Comparison of ENCODE assay signal across 23 cellular contexts in genomic region chr15:45161666-45162065, GRCh38. TPM values are rescaled to one million over a fixed set of nuclear protein-coding genes. Genes with fewer than 3 reads are reported as not detected.
DNase-seq lines count a peak whose midpoint lies in the region; ATAC-seq, FAIRE-seq and TF ChIP-seq lines count a peak whose summit lies in the region.
"Had no signal": no experiment of that assay in that cellular context is flagged by ENCODE, and none has a peak within 500 bp of the region (broad histone marks: within the 10 kb centered on the region; RNA-seq: fewer than 3 reads in every experiment).

No MANE protein-coding gene starts in this region.

- H3K4me3 ChIP-seq in kidney (ENCODE audit: low read length in 2 of 2) (no peak overlapping the region), upper lobe of right lung (no peak overlapping the region)
- H3K4me3 ChIP-seq: MG63 had no signal

- H3K4me1 Mint-ChIP-seq in activated T-helper 17 cell treated with anti-CD3 and anti-CD28 coated beads, Interleukin-2, amount 50 U/mL, for 72 hours, result peaks cover 15% of the 10 kb centered on the region
- H3K4me1 Mint-ChIP-seq in dendritic cell treated with granulocyte-macrophage colony-stimulating factor and Interleukin-4, amounts not matched to agents 40 ng/mL and 50 ng/mL, for 4 days (ENCODE audit: low read depth), result peaks cover 86% of the 10 kb centered on the region
- peaks cover 38% of the 10 kb centered on the region for H3K4me1 Mint-ChIP-seq in stimulated activated memory B cell treated with anti-CD40 and anti-IgM and Interleukin-4, amounts not matched to agents 10 μg/mL and 1 μg/mL and 100 μg/mL, for 72 hours

- TF ChIP-seq CTCF in kidney (IDR thresholded peaks at IDR 0.05; ENCODE audit: borderline replicate concordance, extremely low read depth, insufficient read depth) (no peak), upper lobe of right lung (IDR thresholded peaks at IDR 0.05) (no peak)

- H3K27ac ChIP-seq in kidney (ENCODE audit: low read depth in 2 of 2, low read length in 2 of 2) (no peak overlapping the region), upper lobe of right lung (no peak overlapping the region)
- H3K27ac ChIP-seq: C4-2B had no signal

- H3K9me3 Mint-ChIP-seq in activated T-helper 17 cell treated with anti-CD3 and anti-CD28 coated beads, Interleukin-2, amount 50 U/mL, for 72 hours, result no peaks in the 10 kb centered on the region
- no peaks in the 10 kb centered on the region for H3K9me3 Mint-ChIP-seq in dendritic cell treated with granulocyte-macrophage colony-stimulating factor and Interleukin-4, amounts not matched to agents 40 ng/mL and 50 ng/mL, for 4 days
- no peaks in the 10 kb centered on the region for H3K9me3 Mint-ChIP-seq in stimulated activated memory B cell treated with anti-CD40 and anti-IgM and Interleukin-4, amounts not matched to agents 10 μg/mL and 1 μg/mL and 100 μg/mL, for 72 hours
- H3K9me3 Mint-ChIP-seq: HFFc6 had no signal

- intact Hi-C loops in dendritic cell treated with granulocyte-macrophage colony-stimulating factor and Interleukin-4, amounts not matched to agents 40 ng/mL and 50 ng/mL, for 4 days (cut with micrococcal nuclease), result loop anchor here (5.0 kb wide), 1 partner anchor 34 kb away; the partner anchor contains the start of genes DUOX1 and DUOXA1
- intact Hi-C loops in kidney (cut with DNase I), result no loop called here
- intact Hi-C loops in upper lobe of right lung (cut with DNase I), result no loop called here

- no peak overlapping the region for H3K9ac ChIP-seq in kidney (ENCODE audit: low read length in 2 of 2)

- H3K9me3 ChIP-seq in kidney (ENCODE audit: control insufficient read depth in 1 of 2, low read length in 2 of 2) (no peaks in the 10 kb centered on the region), upper lobe of right lung (no peaks in the 10 kb centered on the region)
- H3K9me3 ChIP-seq: MG63 had no signal

- peak; percentile 56 for DNase-seq in kidney
- no peak for DNase-seq in COR-L47 (lab: John Stamatoyannopoulos, UW)
- no peak for DNase-seq in upper lobe of right lung
- DNase-seq in HuH-7.5 (ENCODE audit: low spot score), result no peak
- no peak for DNase-seq in NCI-H748 treated with DMSO at 0.1 percent for 48 hours (lab: John Stamatoyannopoulos, UW)
- DNase-seq: DND-41, H7, HFFc6, IMR-90, Karpas-422, MG63, NCI-H1092, NCI-H187, NCI-H2227 treated with DMSO at 0.1 percent for 48 hours, NCI-H510A treated with DMSO at 0.1 percent for 48 hours, NCI-H82 had no signal

- peak overlapping the region; percentile 68 for H3K27ac Mint-ChIP-seq in activated T-helper 17 cell treated with anti-CD3 and anti-CD28 coated beads, Interleukin-2, amount 50 U/mL, for 72 hours
- peak overlapping the region; percentile 93 for H3K27ac Mint-ChIP-seq in dendritic cell treated with granulocyte-macrophage colony-stimulating factor and Interleukin-4, amounts not matched to agents 40 ng/mL and 50 ng/mL, for 4 days
- H3K27ac Mint-ChIP-seq in stimulated activated memory B cell treated with anti-CD40 and anti-IgM and Interleukin-4, amounts not matched to agents 10 μg/mL and 1 μg/mL and 100 μg/mL, for 72 hours, result peak overlapping the region; percentile 42

- no peaks in the 10 kb centered on the region for H3K27me3 Mint-ChIP-seq in activated T-helper 17 cell treated with anti-CD3 and anti-CD28 coated beads, Interleukin-2, amount 50 U/mL, for 72 hours
- H3K27me3 Mint-ChIP-seq in dendritic cell treated with granulocyte-macrophage colony-stimulating factor and Interleukin-4, amounts not matched to agents 40 ng/mL and 50 ng/mL, for 4 days, result no peaks in the 10 kb centered on the region
- no peaks in the 10 kb centered on the region for H3K27me3 Mint-ChIP-seq in stimulated activated memory B cell treated with anti-CD40 and anti-IgM and Interleukin-4, amounts not matched to agents 10 μg/mL and 1 μg/mL and 100 μg/mL, for 72 hours

- H3K4me3 Mint-ChIP-seq in activated T-helper 17 cell treated with anti-CD3 and anti-CD28 coated beads, Interleukin-2, amount 50 U/mL, for 72 hours, result no peak overlapping the region
- H3K4me3 Mint-ChIP-seq in dendritic cell treated with granulocyte-macrophage colony-stimulating factor and Interleukin-4, amounts not matched to agents 40 ng/mL and 50 ng/mL, for 4 days, result no peak overlapping the region
- H3K4me3 Mint-ChIP-seq in stimulated activated memory B cell treated with anti-CD40 and anti-IgM and Interleukin-4, amounts not matched to agents 10 μg/mL and 1 μg/mL and 100 μg/mL, for 72 hours, result no peak overlapping the region
- H3K4me3 Mint-ChIP-seq: HFFc6 had no signal

- H3K36me3 Mint-ChIP-seq in activated T-helper 17 cell treated with anti-CD3 and anti-CD28 coated beads, Interleukin-2, amount 50 U/mL, for 72 hours (ENCODE audit: low read depth), result peaks cover 46% of the 10 kb centered on the region
- H3K36me3 Mint-ChIP-seq in dendritic cell treated with granulocyte-macrophage colony-stimulating factor and Interleukin-4, amounts not matched to agents 40 ng/mL and 50 ng/mL, for 4 days (ENCODE audit: low read depth), result peaks cover 39% of the 10 kb centered on the region
- H3K36me3 Mint-ChIP-seq in stimulated activated memory B cell treated with anti-CD40 and anti-IgM and Interleukin-4, amounts not matched to agents 10 μg/mL and 1 μg/mL and 100 μg/mL, for 72 hours, result peaks cover 18% of the 10 kb centered on the region

- H3K4me1 ChIP-seq in kidney (ENCODE audit: control insufficient read depth in 1 of 2, insufficient read depth in 1 of 2, low read depth in 1 of 2, low read length in 2 of 2) (peaks cover 0 to 3% of the 10 kb centered on the region in 2 donors), upper lobe of right lung (peaks cover 23% of the 10 kb centered on the region)

- H3K36me3 ChIP-seq in kidney (ENCODE audit: control insufficient read depth in 1 of 2, insufficient read depth in 2 of 2, low read length in 2 of 2), result no peaks in the 10 kb centered on the region
- peaks cover 10% of the 10 kb centered on the region for H3K36me3 ChIP-seq in upper lobe of right lung
- H3K36me3 ChIP-seq: MG63 had no signal

- FAIRE-seq in kidney (lab: Jason Lieb, UNC), result no peak

- ATAC-seq in activated T-helper 17 cell treated with anti-CD3 and anti-CD28 coated beads, Interleukin-2, amount 50 U/mL, for 72 hours (replicated peaks), result no peak
- ATAC-seq in stimulated activated memory B cell treated with anti-CD40 and anti-IgM and Interleukin-4, amounts not matched to agents 10 μg/mL and 1 μg/mL and 100 μg/mL, for 72 hours, result no peak
- no peak for ATAC-seq in upper lobe of right lung

- no peaks in the 10 kb centered on the region for H3K27me3 ChIP-seq in upper lobe of right lung
- H3K27me3 ChIP-seq: MG63 had no signal

RNA-seq across cellular contexts. Expression of gene SHF, which starts 26.1 kb away (rescaled TPM):
- total RNA-seq in activated T-helper 17 cell treated with anti-CD3 and anti-CD28 coated beads, Interleukin-2, amount 50 U/mL, for 72 hours, result 100 to 1,000 TPM in 1 of 2 donors, 1 to 10 TPM in 1; 2.7 to 111 TPM
- total RNA-seq in kidney (5.2 TPM), upper lobe of right lung (7.1 TPM)
- polyA plus RNA-seq in kidney (ENCODE audit: insufficient read depth, low read depth, low replicate concordance), result 7.7 TPM

RNA-seq across cellular contexts. Expression of gene DUOX1, which starts 31.9 kb away (rescaled TPM):
- total RNA-seq in activated T-helper 17 cell treated with anti-CD3 and anti-CD28 coated beads, Interleukin-2, amount 50 U/mL, for 72 hours, result under 1 TPM; 0.06 to 0.42 TPM
- total RNA-seq in kidney, result 1.6 TPM
- 0.26 TPM for polyA plus RNA-seq in kidney (ENCODE audit: insufficient read depth, low read depth, low replicate concordance)
- total RNA-seq in upper lobe of right lung, result 327 TPM
- total RNA-seq: G401, IMR-90, RPMI7951 had no signal
- polyA plus RNA-seq: IMR-90 had no signal

RNA-seq across cellular contexts. Expression of gene DUOXA1, which starts 32.0 kb away (rescaled TPM):
- under 1 TPM in 1 of 2 donors, not detected in 1; 0.58 TPM for total RNA-seq in activated T-helper 17 cell treated with anti-CD3 and anti-CD28 coated beads, Interleukin-2, amount 50 U/mL, for 72 hours
- total RNA-seq in kidney (1.4 TPM), upper lobe of right lung (138 TPM)
- 0.52 TPM for polyA plus RNA-seq in kidney (ENCODE audit: insufficient read depth, low read depth, low replicate concordance)
- total RNA-seq: G401, H7, IMR-90, RPMI7951 had no signal

RNA-seq across cellular contexts. Expression of gene DUOXA2, which starts 47.5 kb away (rescaled TPM):
- under 1 TPM in 1 of 2 donors, not detected in 1; 0.13 TPM for total RNA-seq in activated T-helper 17 cell treated with anti-CD3 and anti-CD28 coated beads, Interleukin-2, amount 50 U/mL, for 72 hours
- total RNA-seq in kidney (not detected), upper lobe of right lung (not detected)
- 0.37 TPM for polyA plus RNA-seq in kidney (ENCODE audit: insufficient read depth, low read depth, low replicate concordance)
- total RNA-seq: G401, H7, HFFc6, HT-29, IMR-90, RPMI7951 had no signal
- polyA plus RNA-seq: IMR-90 had no signal

RNA-seq across cellular contexts. Expression of gene DUOX2, which starts 47.7 kb away (rescaled TPM):
- total RNA-seq in activated T-helper 17 cell treated with anti-CD3 and anti-CD28 coated beads, Interleukin-2, amount 50 U/mL, for 72 hours, result under 1 TPM in 1 of 2 donors, not detected in 1; 0.21 TPM
- total RNA-seq in kidney (0.28 TPM), upper lobe of right lung (3.8 TPM)
- 0.26 TPM for polyA plus RNA-seq in kidney (ENCODE audit: insufficient read depth, low read depth, low replicate concordance)
- total RNA-seq: G401, H7, HFFc6, IMR-90, RPMI7951 had no signal
- polyA plus RNA-seq: IMR-90 had no signal

Comparison
In these comparisons a context has a peak if more than half of its experiments do, and no peak if none do; other contexts are left out.
1. H3K27ac Mint-ChIP-seq: peak in every context shown above with its lines; median percentile 93 in dendritic cell treated with granulocyte-macrophage colony-stimulating factor and Interleukin-4, amounts not matched to agents 40 ng/mL and 50 ng/mL, for 4 days; 68 in activated T-helper 17 cell treated with anti-CD3 and anti-CD28 coated beads, Interleukin-2, amount 50 U/mL, for 72 hours; 42 in stimulated activated memory B cell treated with anti-CD40 and anti-IgM and Interleukin-4, amounts not matched to agents 10 μg/mL and 1 μg/mL and 100 μg/mL, for 72 hours.
2. RNA of gene DUOX1, which starts 31.9 kb away (total RNA-seq): 327 TPM in upper lobe of right lung (single experiment); 1.6 TPM in kidney (single experiment) and 0.06 to 0.42 TPM in activated T-helper 17 cell treated with anti-CD3 and anti-CD28 coated beads, Interleukin-2, amount 50 U/mL, for 72 hours; every median in the first group is over 100 times any median in the second.
3. RNA of gene DUOXA1, which starts 32.0 kb away (total RNA-seq): 138 TPM in upper lobe of right lung (single experiment); 1.4 TPM in kidney (single experiment) and 0.58 TPM in activated T-helper 17 cell treated with anti-CD3 and anti-CD28 coated beads, Interleukin-2, amount 50 U/mL, for 72 hours; every median in the first group is over 10 times any median in the second.